9 cellular contexts compared by ENCODE assay signal in the genomic region with DNA sequence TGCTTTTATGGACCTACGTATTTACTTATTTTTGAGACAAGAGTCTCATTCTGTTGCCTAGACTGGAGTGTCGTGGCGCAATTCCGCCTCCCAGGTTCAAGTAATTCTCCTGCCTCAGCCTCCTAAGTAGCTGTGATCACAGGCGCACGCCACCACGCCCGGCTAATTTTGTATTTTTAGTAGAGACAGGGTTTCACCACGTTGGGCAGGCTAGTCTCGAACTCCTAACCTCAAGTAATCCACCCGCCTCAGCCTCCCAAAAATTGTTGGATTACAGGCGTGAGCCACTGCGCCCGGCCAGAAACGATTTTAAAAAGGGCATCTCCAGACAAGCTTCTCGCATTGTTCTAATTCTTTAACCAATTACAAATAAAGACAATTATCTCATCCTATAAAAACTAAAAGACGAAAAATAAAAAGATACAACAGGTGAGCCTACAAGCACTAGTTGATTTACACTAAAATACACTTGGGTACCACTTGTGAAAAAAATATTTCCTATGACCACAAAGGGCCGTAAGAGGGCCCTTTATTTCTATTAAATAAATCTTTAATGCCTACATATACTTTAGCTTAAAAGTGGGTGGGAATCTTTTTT. TPM values are rescaled to one million over a fixed set of nuclear protein-coding genes. Genes with fewer than 3 reads are reported as not detected.
DNase-seq lines count a peak whose midpoint lies in the region; ATAC-seq and TF ChIP-seq lines count a peak whose summit lies in the region.
"Had no signal": no experiment of that assay in that cellular context is flagged by ENCODE, and none has a peak within 500 bp of the region (broad histone marks: within the 10 kb centered on the region; RNA-seq: fewer than 3 reads in every experiment).

No MANE protein-coding gene starts in this region.

- DNase-seq in MCF 10A (ENCODE audit: unreplicated experiment) (no peak), breast epithelium (ENCODE audit: low spot score in 2 of 2) (no peak), thoracic aorta (ENCODE audit: low spot score) (no peak), NCI-H510A treated with DMSO at 0.1 percent for 48 hours (lab: John Stamatoyannopoulos, UW) (no peak), KBM-7 (no peak), globus pallidus (ENCODE audit: low spot score) (no peak)
- DNase-seq: stimulated activated CD4-positive, alpha-beta T cell treated with anti-CD3 and anti-CD28 coated beads, Interleukin-4, amount 100 ng/mL, for 1 hour had no signal

- peaks cover 42% of the 10 kb centered on the region for H3K36me3 Mint-ChIP-seq in MCF 10A (ENCODE audit: insufficient read depth, unreplicated experiment)
- H3K36me3 Mint-ChIP-seq in activated T-helper 17 cell treated with anti-CD3 and anti-CD28 coated beads, Interleukin-2, amount 50 U/mL, for 72 hours (ENCODE audit: low read depth), result peaks cover 66% of the 10 kb centered on the region

- H3K9me3 ChIP-seq in breast epithelium (no peaks in the 10 kb centered on the region), iPS-15b (ENCODE audit: control insufficient read depth, insufficient read depth, low read length) (no peaks in the 10 kb centered on the region), thoracic aorta (no peaks in the 10 kb centered on the region)

- H3K27me3 ChIP-seq in breast epithelium (no peaks in the 10 kb centered on the region), iPS-15b (ENCODE audit: control insufficient read depth, insufficient read depth, low read length) (no peaks in the 10 kb centered on the region), thoracic aorta (replicated peaks; ENCODE audit: insufficient read depth) (no peaks in the 10 kb centered on the region)

- POLR2A ChIA-PET in MCF 10A (lab: Yijun Ruan, JAX), result interaction anchor here (0.6 to 1.2 kb wide), 7 partner anchors 9 to 1596 kb away, joined by 3 to 6 read pairs (median 4); a partner anchor contains a TSS

- no peaks in the 10 kb centered on the region for H3K27me3 Mint-ChIP-seq in MCF 10A (ENCODE audit: insufficient read depth, unreplicated experiment)
- H3K27me3 Mint-ChIP-seq in activated T-helper 17 cell treated with anti-CD3 and anti-CD28 coated beads, Interleukin-2, amount 50 U/mL, for 72 hours, result no peaks in the 10 kb centered on the region

- H3K4me1 Mint-ChIP-seq in MCF 10A (ENCODE audit: insufficient read depth, unreplicated experiment), result peaks cover 20% of the 10 kb centered on the region
- peaks cover 26% of the 10 kb centered on the region for H3K4me1 Mint-ChIP-seq in activated T-helper 17 cell treated with anti-CD3 and anti-CD28 coated beads, Interleukin-2, amount 50 U/mL, for 72 hours

- no peaks in the 10 kb centered on the region for H3K9me3 Mint-ChIP-seq in MCF 10A (ENCODE audit: unreplicated experiment)
- no peaks in the 10 kb centered on the region for H3K9me3 Mint-ChIP-seq in activated T-helper 17 cell treated with anti-CD3 and anti-CD28 coated beads, Interleukin-2, amount 50 U/mL, for 72 hours

- no peaks in the 10 kb centered on the region for H3K36me3 ChIP-seq in breast epithelium
- no peaks in the 10 kb centered on the region for H3K36me3 ChIP-seq in iPS-15b (ENCODE audit: control insufficient read depth, insufficient read depth, low read length)
- no peaks in the 10 kb centered on the region for H3K36me3 ChIP-seq in thoracic aorta

- intact Hi-C loops in MCF 10A (cut with micrococcal nuclease) (no loop called here), breast epithelium (cut with DNase I; ENCODE audit: low total_unique reads) (no loop called here)

- no peak for ATAC-seq in activated T-helper 17 cell treated with anti-CD3 and anti-CD28 coated beads, Interleukin-2, amount 50 U/mL, for 72 hours (replicated peaks)
- no peak for ATAC-seq in thoracic aorta (ENCODE audit: insufficient number of reproducible peaks, low FRiP score, low read depth)

- H3K27ac ChIP-seq in breast epithelium, result no peak overlapping the region
- H3K27ac ChIP-seq in thoracic aorta, result no peak overlapping the region

- CTCF ChIA-PET in MCF 10A (lab: Yijun Ruan, JAX), result interaction anchor here (0.6 to 1.3 kb wide), 8 partner anchors 16 to 1292 kb away, joined by 3 to 8 read pairs (median 4); no protein-coding TSS in a partner anchor

- TF ChIP-seq CTCF in MCF 10A (IDR thresholded peaks at IDR 0.05; ENCODE audit: unreplicated experiment) (no peak), breast epithelium (IDR thresholded peaks at IDR 0.05) (no peak), thoracic aorta (IDR thresholded peaks at IDR 0.05) (no peak)

- TF ChIP-seq POLR2A in breast epithelium (IDR thresholded peaks at IDR 0.05), result no peak

- H3K9ac ChIP-seq in iPS-15b (ENCODE audit: low read depth, low read length), result peak overlapping the region; percentile 20

- in situ Hi-C loops in KBM-7 (cut with MboI; ENCODE audit: low pct_unique_long_range_greater_than_20kb, low sequenced_read_pairs), result no loop called here

- H3K4me3 Mint-ChIP-seq in MCF 10A (ENCODE audit: unreplicated experiment), result peak overlapping the region; percentile 95
- H3K4me3 Mint-ChIP-seq in activated T-helper 17 cell treated with anti-CD3 and anti-CD28 coated beads, Interleukin-2, amount 50 U/mL, for 72 hours, result peak overlapping the region; percentile 92

- peak overlapping the region in 1 of 3 donors; percentile 29 for H3K4me3 ChIP-seq in breast epithelium
- peak overlapping the region; percentile 95 for H3K4me3 ChIP-seq in iPS-15b (ENCODE audit: low read depth, low read length)
- H3K4me3 ChIP-seq in thoracic aorta, result peak overlapping the region; percentile 99

- peak overlapping the region; percentile 100 for H3K27ac Mint-ChIP-seq in MCF 10A (ENCODE audit: low read depth, unreplicated experiment)
- peak overlapping the region; percentile 61 for H3K27ac Mint-ChIP-seq in activated T-helper 17 cell treated with anti-CD3 and anti-CD28 coated beads, Interleukin-2, amount 50 U/mL, for 72 hours

- BruUV-seq in MCF 10A (replicated peaks; lab: Mats Ljungman, UMichigan), result no TSS peak

- H3K4me1 ChIP-seq in breast epithelium (peaks cover 0 to 15% of the 10 kb centered on the region in 2 donors), iPS-15b (ENCODE audit: control insufficient read depth, insufficient read depth, low read length) (peaks cover 9% of the 10 kb centered on the region), thoracic aorta (ENCODE audit: control insufficient read depth in 1 of 2, low read depth in 2 of 2) (peaks cover 42 to 51% of the 10 kb centered on the region in 2 donors)

RNA-seq across cellular contexts. Expression of a gene that starts 2.4 kb away (rescaled TPM):
- total RNA-seq in MCF 10A (2022), result 92.9 and 113 TPM in 2 replicates
- 10 to 100 TPM; 40.3 to 72.9 (median 46.2) TPM for total RNA-seq in breast epithelium
- total RNA-seq in activated T-helper 17 cell treated with anti-CD3 and anti-CD28 coated beads, Interleukin-2, amount 50 U/mL, for 72 hours, result 100 to 1,000 TPM; 116 to 127 TPM
- 10 to 100 TPM; 23.0 to 55.0 TPM for total RNA-seq in thoracic aorta

RNA-seq across cellular contexts. Expression of a gene that starts 59.1 kb away (rescaled TPM):
- total RNA-seq in MCF 10A (2022) (27.0 and 29.8 TPM in 2 replicates), breast epithelium (1 to 10 TPM in 1 of 3 donors, under 1 TPM in 1, not detected in 1; 0.59 to 3.5 TPM), thoracic aorta (1 to 10 TPM in 1 of 2 donors, under 1 TPM in 1; 0.27 to 8.1 TPM)
- under 1 TPM; 0.42 to 0.67 TPM for total RNA-seq in activated T-helper 17 cell treated with anti-CD3 and anti-CD28 coated beads, Interleukin-2, amount 50 U/mL, for 72 hours
